ENCODE assay signal across 18 cellular contexts in the genomic region with DNA sequence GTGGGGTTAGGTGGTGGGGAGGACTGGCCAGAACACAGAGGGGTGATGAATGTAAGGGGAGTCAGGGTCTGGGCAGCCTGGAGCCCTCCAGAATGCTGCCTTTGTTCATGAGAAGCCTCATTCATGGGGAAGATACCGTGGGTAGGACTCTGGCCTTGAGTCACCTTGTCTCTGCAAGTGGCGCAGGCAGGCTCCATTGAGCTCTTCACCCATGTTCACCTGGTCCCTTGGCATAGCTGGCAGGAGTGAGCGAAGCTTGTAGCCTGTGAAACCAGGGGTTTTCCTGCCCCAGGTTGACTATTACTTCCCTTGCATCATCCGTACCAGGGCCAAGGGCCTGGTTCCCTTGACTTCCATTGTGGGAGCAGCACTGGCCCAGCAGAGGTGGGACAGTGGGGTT. TPM values are rescaled to one million over a fixed set of nuclear protein-coding genes. Genes with fewer than 3 reads are reported as not detected.
"Had no signal": no experiment of that assay in that cellular context is flagged by ENCODE, and none has a peak within 500 bp of the region (broad histone marks: within the 10 kb centered on the region; RNA-seq: fewer than 3 reads in every experiment).

No MANE protein-coding gene starts in this region.

- DNase-seq: activated B cell treated with CpG ODN at 0.5 μM for 24 hours; activated CD4-positive, alpha-beta memory T cell treated with anti-CD3 and anti-CD28 coated beads, Interleukin-2, amount 10 ng/mL, durations not matched to agents 7 days and 5 days; activated CD4-positive, alpha-beta T cell treated with anti-CD3 and anti-CD28 coated beads for 48 hours; activated effector memory CD4-positive, alpha-beta T cell treated with anti-CD3 and anti-CD28 coated beads, Interleukin-2, amount 50 U/mL, for 16 hours; activated naive CD4-positive, alpha-beta T cell treated with anti-CD3 and anti-CD28 coated beads, Interleukin-2, amount 50 U/mL, for 16 hours; activated T-cell treated with anti-CD3 and anti-CD28 coated beads, Interleukin-2, amount 50 U/mL, for 4 hours; brain microvascular endothelial cell; central memory CD4-positive, alpha-beta T cell; erythroblast; foreskin melanocyte; glutamatergic neuron; hippocampal formation; mesendoderm; naive thymus-derived CD4-positive, alpha-beta T cell; stimulated activated naive CD4-positive, alpha-beta T cell treated with Interleukin-2 at 50 U/mL for 16 hours had no signal

- H3K27ac Mint-ChIP-seq: activated B cell treated with CpG ODN at 0.5 μM for 24 hours; activated CD4-positive, alpha-beta memory T cell treated with anti-CD3 and anti-CD28 coated beads, Interleukin-2, amount 10 ng/mL, durations not matched to agents 7 days and 5 days; type B pancreatic cell had no signal

- H3K27me3 Mint-ChIP-seq: activated CD4-positive, alpha-beta memory T cell treated with anti-CD3 and anti-CD28 coated beads, Interleukin-2, amount 10 ng/mL, durations not matched to agents 7 days and 5 days; type B pancreatic cell had no signal

- FAIRE-seq: colon, endometrium had no signal

- ATAC-seq: activated T-cell treated with anti-CD3 and anti-CD28 coated beads, Interleukin-2, amount 50 U/mL, for 4 hours; naive thymus-derived CD4-positive, alpha-beta T cell had no signal

- H3K9me3 Mint-ChIP-seq: activated B cell treated with CpG ODN at 0.5 μM for 24 hours; activated CD4-positive, alpha-beta memory T cell treated with anti-CD3 and anti-CD28 coated beads, Interleukin-2, amount 10 ng/mL, durations not matched to agents 7 days and 5 days; activated T-cell treated with anti-CD3 and anti-CD28 coated beads, Interleukin-2, amount 50 U/mL, for 4 hours; naive thymus-derived CD4-positive, alpha-beta T cell; type B pancreatic cell had no signal

- H3K27ac ChIP-seq: brain microvascular endothelial cell had no signal

- H3K4me3 Mint-ChIP-seq: activated B cell treated with CpG ODN at 0.5 μM for 24 hours; activated CD4-positive, alpha-beta memory T cell treated with anti-CD3 and anti-CD28 coated beads, Interleukin-2, amount 10 ng/mL, durations not matched to agents 7 days and 5 days; activated T-cell treated with anti-CD3 and anti-CD28 coated beads, Interleukin-2, amount 50 U/mL, for 4 hours; naive thymus-derived CD4-positive, alpha-beta T cell; type B pancreatic cell had no signal

- H3K36me3 ChIP-seq: brain microvascular endothelial cell had no signal

- H3K27me3 ChIP-seq: brain microvascular endothelial cell had no signal

- H3K36me3 Mint-ChIP-seq: type B pancreatic cell had no signal

RNA-seq across cellular contexts. Expression of a gene that starts 25.8 kb away (rescaled TPM):
- total RNA-seq: activated B cell treated with CpG ODN at 0.5 μM for 24 hours had no signal
- polyA plus RNA-seq: naive thymus-derived CD4-positive, alpha-beta T cell had no signal
